27 cellular contexts compared by ENCODE assay signal in genomic region chr11:84580338-84580737, GRCh38.
DNase-seq lines count a peak whose midpoint lies in the region; ATAC-seq, FAIRE-seq and TF ChIP-seq lines count a peak whose summit lies in the region.
"Had no signal": no experiment of that assay in that cellular context is flagged by ENCODE, and none has a peak within 500 bp of the region (broad histone marks: within the 10 kb centered on the region; RNA-seq: fewer than 3 reads in every experiment).

No MANE protein-coding gene starts in this region.

- intact Hi-C loops in mucosa of descending colon (cut with DNase I, micrococcal nuclease) (no loop called here), A673 (cut with micrococcal nuclease; ENCODE audit: unreplicated experiment) (no loop called here)

- ATAC-seq in mucosa of descending colon (peak; percentile 41), GM18873 (IDR thresholded peaks at IDR 0.05; ENCODE audit: low FRiP score, unreplicated experiment) (no peak), omental fat pad (ENCODE audit: low FRiP score) (no peak)
- ATAC-seq: heart left ventricle; left cardiac atrium; psoas muscle; stimulated activated naive B cell treated with anti-CD40 and anti-IgM and Interleukin-4, amounts not matched to agents 10 μg/mL and 1 μg/mL and 100 μg/mL, for 72 hours; T-cell; upper lobe of right lung had no signal

- POLR2A ChIA-PET in A673 (lab: Charles Lee; ENCODE audit: low non-redundant PET) = no interaction called here

- TF ChIP-seq CTCF in mucosa of descending colon (IDR thresholded peaks at IDR 0.05) (no peak), omental fat pad (IDR thresholded peaks at IDR 0.05) (no peak), A673 (conservative IDR thresholded peaks at IDR 0.05; ENCODE audit: low read depth, low read length) (no peak)

- no peaks in the 10 kb centered on the region for H3K9me3 ChIP-seq in mucosa of descending colon
- no peaks in the 10 kb centered on the region for H3K9me3 ChIP-seq in A673 (ENCODE audit: low read depth, low read length, poor library complexity, severe bottlenecking)
- H3K9me3 ChIP-seq: HAP-1, heart left ventricle, MG63, psoas muscle, suprapubic skin, upper lobe of right lung had no signal

- no TSS peak for BruUV-seq in A673 (replicated peaks; lab: Mats Ljungman, UMichigan)

- H3K4me3 ChIP-seq in mucosa of descending colon (no peak overlapping the region), A673 (ENCODE audit: low read depth, low read length, poor library complexity, severe bottlenecking) (no peak overlapping the region)
- H3K4me3 ChIP-seq: HAP-1, heart left ventricle, MG63, psoas muscle, suprapubic skin, upper lobe of right lung had no signal

- FAIRE-seq in H54 (lab: Jason Lieb, UNC) = peak; percentile 20
- FAIRE-seq: HTR-8/SVneo had no signal

- CTCF ChIA-PET in A673 (lab: Charles Lee) = no interaction called here

- H3K4me1 ChIP-seq in mucosa of descending colon (ENCODE audit: low read depth) = no peaks in the 10 kb centered on the region
- no peaks in the 10 kb centered on the region for H3K4me1 ChIP-seq in A673 (ENCODE audit: insufficient read depth, low read length, poor library complexity, severe bottlenecking)
- H3K4me1 ChIP-seq: HAP-1, heart left ventricle, psoas muscle, suprapubic skin, upper lobe of right lung had no signal

- H3K36me3 ChIP-seq in mucosa of descending colon (ENCODE audit: low read depth) (no peaks in the 10 kb centered on the region), A673 (ENCODE audit: insufficient read depth, low read length, poor library complexity, severe bottlenecking) (no peaks in the 10 kb centered on the region)
- H3K36me3 ChIP-seq: HAP-1, heart left ventricle, MG63, suprapubic skin, upper lobe of right lung had no signal

- DNase-seq in H54 (ENCODE audit: insufficient read length, low spot score) (no peak), NCI-H1092 treated with DMSO at 0.1 percent for 48 hours (lab: John Stamatoyannopoulos, UW) (peak; percentile 87), SHP77 treated with DMSO at 0.1 percent for 48 hours (lab: John Stamatoyannopoulos, UW) (peak; percentile 85), mucosa of descending colon (no peak), omental fat pad (ENCODE audit: low spot score) (no peak), A673 (ENCODE audit: low spot score) (no peak)
- DNase-seq: activated CD4-positive, alpha-beta memory T cell treated with anti-CD3 and anti-CD28 coated beads for 36 hours; activated CD8-positive, alpha-beta memory T cell treated with anti-CD3 and anti-CD28 coated beads, Interleukin-2, amount 50 U/mL, for 4 hours; activated naive CD4-positive, alpha-beta T cell treated with anti-CD3 and anti-CD28 coated beads for 36 hours; CD4-positive, CD25-positive, alpha-beta regulatory T cell; effector CD8-positive, alpha-beta T cell; erythroblast; heart left ventricle; KBM-7; left cardiac atrium; MG63; naive B cell; NCI-H2171; nucleus accumbens; psoas muscle; stimulated activated naive B cell treated with anti-CD40 and anti-IgM and Interleukin-4, amounts not matched to agents 10 μg/mL and 1 μg/mL and 100 μg/mL, for 72 hours; T-cell; upper lobe of right lung had no signal

- H3K27me3 ChIP-seq in A673 (replicated peaks; ENCODE audit: insufficient read depth, low read depth, low read length, poor library complexity) = no peaks in the 10 kb centered on the region
- H3K27me3 ChIP-seq: heart left ventricle, MG63, suprapubic skin, upper lobe of right lung had no signal

- H3K27ac ChIP-seq in A673 (ENCODE audit: low read depth, low read length, poor library complexity, severe bottlenecking) = no peak overlapping the region
- H3K27ac ChIP-seq: heart left ventricle, psoas muscle, suprapubic skin, upper lobe of right lung had no signal

- TF ChIP-seq POLR2A in H54 (IDR thresholded peaks at IDR 0.05; ENCODE audit: low read depth, low read length) = no peak

Comparison
In these comparisons a context has a peak if more than half of its experiments do, and no peak if none do; other contexts are left out.
1. DNase-seq: peak in NCI-H1092 treated with DMSO at 0.1 percent for 48 hours (single experiment) and SHP77 treated with DMSO at 0.1 percent for 48 hours (single experiment); none in H54 (single experiment), mucosa of descending colon (0 of 3), omental fat pad (single experiment) and A673 (single experiment).